21 cellular contexts compared by ENCODE assay signal in genomic region chr2:154570501-154570900, GRCh38.
"Had no signal": no experiment of that assay in that cellular context is flagged by ENCODE, and none has a peak within 500 bp of the region (broad histone marks: within the 10 kb centered on the region; RNA-seq: fewer than 3 reads in every experiment).

No MANE protein-coding gene starts in this region.

- ATAC-seq: effector memory CD8-positive, alpha-beta T cell; foreskin keratinocyte; gastroesophageal sphincter; heart right ventricle; left cardiac atrium; left lung; left ventricle myocardium superior; lower lobe of right lung; naive thymus-derived CD4-positive, alpha-beta T cell had no signal

- H3K4me3 Mint-ChIP-seq: dendritic cell treated with granulocyte-macrophage colony-stimulating factor and Interleukin-4, amounts not matched to agents 40 ng/mL and 50 ng/mL, for 4 days; effector memory CD8-positive, alpha-beta T cell; naive thymus-derived CD4-positive, alpha-beta T cell had no signal

- H3K27ac ChIP-seq: coronary artery, esophagus muscularis mucosa, foreskin keratinocyte, gastroesophageal sphincter, heart right ventricle, left lung, lower lobe of right lung had no signal

- DNase-seq: effector CD8-positive, alpha-beta T cell; effector memory CD8-positive, alpha-beta T cell; foreskin keratinocyte; heart right ventricle; hippocampal formation; left cardiac atrium; left lung; left ventricle myocardium superior; lower lobe of right lung; mesenchymal stem cell; midbrain; naive thymus-derived CD4-positive, alpha-beta T cell had no signal

- H3K27ac Mint-ChIP-seq: dendritic cell treated with granulocyte-macrophage colony-stimulating factor and Interleukin-4, amounts not matched to agents 40 ng/mL and 50 ng/mL, for 4 days; effector memory CD8-positive, alpha-beta T cell; naive thymus-derived CD4-positive, alpha-beta T cell had no signal

- H3K27me3 Mint-ChIP-seq: dendritic cell treated with granulocyte-macrophage colony-stimulating factor and Interleukin-4, amounts not matched to agents 40 ng/mL and 50 ng/mL, for 4 days; effector memory CD8-positive, alpha-beta T cell; naive thymus-derived CD4-positive, alpha-beta T cell had no signal

- H3K4me3 ChIP-seq: coronary artery, esophagus muscularis mucosa, gastroesophageal sphincter, heart right ventricle, left lung, lower lobe of right lung had no signal

- H3K36me3 ChIP-seq: esophagus muscularis mucosa, gastroesophageal sphincter, heart right ventricle, left lung, lower lobe of right lung had no signal

- H3K27me3 ChIP-seq: esophagus muscularis mucosa, foreskin keratinocyte, gastroesophageal sphincter, heart right ventricle, left lung had no signal

- H3K4me1 Mint-ChIP-seq: naive thymus-derived CD4-positive, alpha-beta T cell had no signal

- H3K4me1 ChIP-seq: esophagus muscularis mucosa, foreskin keratinocyte, gastroesophageal sphincter, heart right ventricle, left lung, lower lobe of right lung had no signal

- FAIRE-seq: colon, endothelial cell of umbilical vein, frontal cortex, islet of Langerhans, keratinocyte had no signal
